ENCODE assay signal across 17 cellular contexts in the genomic region with DNA sequence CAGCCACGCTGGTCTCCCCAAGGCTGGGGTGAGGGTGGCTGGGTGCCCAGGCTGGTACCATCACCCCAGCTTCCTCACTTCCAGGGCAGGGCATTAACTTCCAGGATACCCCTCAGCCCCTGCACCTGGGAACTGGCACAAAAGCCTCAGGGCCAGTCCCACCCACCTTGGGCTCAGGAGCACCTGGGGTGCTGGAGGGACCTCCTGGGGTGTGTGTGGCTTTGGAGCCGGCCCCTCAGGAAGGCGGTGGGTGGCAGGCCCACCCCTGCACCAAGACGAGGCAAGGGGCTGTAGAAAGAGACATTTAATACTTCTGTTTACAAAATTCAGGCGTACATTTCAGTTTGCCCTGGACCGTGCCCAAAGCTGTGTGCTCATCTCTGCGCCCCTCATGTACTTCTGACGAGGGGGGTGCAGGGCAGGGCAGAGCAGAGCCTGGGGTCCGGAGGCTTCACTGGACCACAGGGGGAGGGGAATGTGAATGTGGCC. TPM values are rescaled to one million over a fixed set of nuclear protein-coding genes. Genes with fewer than 3 reads are reported as not detected.
DNase-seq lines count a peak whose midpoint lies in the region; ATAC-seq, FAIRE-seq and TF ChIP-seq lines count a peak whose summit lies in the region.
"Had no signal": no experiment of that assay in that cellular context is flagged by ENCODE, and none has a peak within 500 bp of the region (broad histone marks: within the 10 kb centered on the region; RNA-seq: fewer than 3 reads in every experiment).

No MANE protein-coding gene starts in this region.

- DNase-seq in activated T-cell treated with anti-CD3 and anti-CD28 coated beads, Interleukin-2, amount 50 U/mL, for 24 hours: no peak
- DNase-seq in activated T-cell treated with anti-CD3 and anti-CD28 coated beads, Interleukin-2, amount 50 U/mL, for 72 hours: no peak
- no peak for DNase-seq in H1 (ENCODE audit: low read depth in 1 of 2, low spot score in 2 of 2)
- no peak for DNase-seq in prostate gland (ENCODE audit: low spot score)
- no peak for DNase-seq in kidney glomerular epithelial cell (lab: John Stamatoyannopoulos, UW)
- DNase-seq: CD4-positive, alpha-beta memory T cell; gastrocnemius medialis; HCEC 1CT; Kasumi-1; mammary epithelial cell; NCI-H1417 treated with DMSO at 0.1 percent for 48 hours; NCI-H226; small intestine; stomach had no signal

- no peaks in the 10 kb centered on the region for H3K27me3 ChIP-seq in H1 (replicated peaks in 1 of 4; ENCODE audit: control insufficient read depth in 3 of 4, extremely low read depth in 1 of 4, insufficient read depth in 3 of 4, low read length in 3 of 4)
- H3K27me3 ChIP-seq in prostate gland (replicated peaks; ENCODE audit: insufficient read depth): no peaks in the 10 kb centered on the region
- H3K27me3 ChIP-seq: gastrocnemius medialis, stomach had no signal

- H3K4me3 ChIP-seq in H1 (ENCODE audit: extremely low read depth in 1 of 4, insufficient read depth in 2 of 4, low read depth in 3 of 4, low read length in 4 of 4) (no peak overlapping the region), prostate gland (no peak overlapping the region)
- H3K4me3 ChIP-seq: A549, gastrocnemius medialis, stomach had no signal

- peaks cover 0 to 12% (median 2%) of the 10 kb centered on the region in 4 experiments; a peak in 2 of 7 replicates for H3K4me1 ChIP-seq in H1 (replicated peaks in 1 of 4; ENCODE audit: control insufficient read depth in 3 of 4, insufficient read depth in 4 of 4, low read length in 3 of 4)
- H3K4me1 ChIP-seq in prostate gland (replicated peaks): no peaks in the 10 kb centered on the region
- H3K4me1 ChIP-seq: gastrocnemius medialis had no signal

- CTCF ChIA-PET in H1 (lab: Charles Lee; ENCODE audit: partially characterized antibody): interaction anchor here (0.6 to 2.0 kb wide), 6 partner anchors 28 to 164 kb away, joined by 3 to 4 read pairs (median 4); no protein-coding TSS in a partner anchor

- TF ChIP-seq POLR2A in H1 (IDR thresholded peaks at IDR 0.05; ENCODE audit: control extremely low read depth in 1 of 2, low read depth in 2 of 2, low read length in 2 of 2) (no peak), prostate gland (IDR thresholded peaks at IDR 0.05) (no peak)

- no peak overlapping the region for H2BK15ac ChIP-seq in H1 (ENCODE audit: low read length)

- H3K9ac ChIP-seq in H1 (replicated peaks in 1 of 4; ENCODE audit: extremely low read depth in 1 of 4, low read depth in 3 of 4, low read length in 3 of 4): no peak overlapping the region

- H3K36me3 Mint-ChIP-seq in activated T-cell treated with anti-CD3 and anti-CD28 coated beads, Interleukin-2, amount 50 U/mL, for 24 hours (ENCODE audit: low read depth): peaks cover 65% of the 10 kb centered on the region
- peaks cover 0 to 5% of the 10 kb centered on the region in 2 donors for H3K36me3 Mint-ChIP-seq in activated T-cell treated with anti-CD3 and anti-CD28 coated beads, Interleukin-2, amount 50 U/mL, for 72 hours (ENCODE audit: insufficient read depth in 2 of 2)

- H3K9me3 Mint-ChIP-seq in activated T-cell treated with anti-CD3 and anti-CD28 coated beads, Interleukin-2, amount 50 U/mL, for 24 hours: no peaks in the 10 kb centered on the region
- no peaks in the 10 kb centered on the region for H3K9me3 Mint-ChIP-seq in activated T-cell treated with anti-CD3 and anti-CD28 coated beads, Interleukin-2, amount 50 U/mL, for 72 hours
- H3K9me3 Mint-ChIP-seq: activated naive CD4-positive, alpha-beta T cell treated with anti-CD3 and anti-CD28 coated beads, Interleukin-2, amount 50 U/mL, for 24 hours had no signal

- no peaks in the 10 kb centered on the region for H3K23me2 ChIP-seq in H1 (ENCODE audit: low read depth, low read length)

- no peak overlapping the region for H3K18ac ChIP-seq in H1 (ENCODE audit: extremely low read depth, low read length)

- H2BK20ac ChIP-seq in H1 (ENCODE audit: low read length): no peak overlapping the region

- H3K27ac Mint-ChIP-seq in activated T-cell treated with anti-CD3 and anti-CD28 coated beads, Interleukin-2, amount 50 U/mL, for 24 hours: peak overlapping the region; percentile 57
- H3K27ac Mint-ChIP-seq in activated T-cell treated with anti-CD3 and anti-CD28 coated beads, Interleukin-2, amount 50 U/mL, for 72 hours: no peak overlapping the region
- H3K27ac Mint-ChIP-seq: activated naive CD4-positive, alpha-beta T cell treated with anti-CD3 and anti-CD28 coated beads, Interleukin-2, amount 50 U/mL, for 24 hours had no signal

- TF ChIP-seq RAD21 in H1 (IDR thresholded peaks at IDR 0.05 in 1 of 2, conservative IDR thresholded peaks at IDR 0.05 in 1 of 2; ENCODE audit: low read depth in 2 of 2, low read length in 2 of 2): no peak

- 97% methylated on average over 9 of the region's 9 CpGs; no CpG with 5 or more reads in 1 of the 2 experiments for WGBS in H1 (ENCODE audit: extremely low coverage in 1 of 2, insufficient coverage in 1 of 2, insufficient read length in 1 of 2, insufficient replicate concordance in 2 of 2, low coverage in 1 of 2, low lambda C conversion rate in 2 of 2, missing lambda C conversion rate in 1 of 2), 2 experiments
- 48% methylated on average over 9 of the region's 9 CpGs for WGBS in prostate gland

- no peak overlapping the region for H2BK120ac ChIP-seq in H1 (replicated peaks; ENCODE audit: low read depth, low read length)

- POLR2A ChIA-PET in H1 (lab: Charles Lee; ENCODE audit: partially characterized antibody): interaction anchor here (0.6 to 13.0 kb wide), 7 partner anchors 8 to 122 kb away, joined by 3 to 72 read pairs (median 4); a partner anchor contains a TSS

- H3K4me1 Mint-ChIP-seq in activated T-cell treated with anti-CD3 and anti-CD28 coated beads, Interleukin-2, amount 50 U/mL, for 24 hours (ENCODE audit: low read depth): no peaks in the 10 kb centered on the region
- H3K4me1 Mint-ChIP-seq in activated T-cell treated with anti-CD3 and anti-CD28 coated beads, Interleukin-2, amount 50 U/mL, for 72 hours (ENCODE audit: low read depth): no peaks in the 10 kb centered on the region
- H3K4me1 Mint-ChIP-seq: activated naive CD4-positive, alpha-beta T cell treated with anti-CD3 and anti-CD28 coated beads, Interleukin-2, amount 50 U/mL, for 24 hours had no signal

- H3K27ac ChIP-seq in H1 (ENCODE audit: low read depth, low read length): no peak overlapping the region; the same call in 1 of the 2 replicates
- H3K27ac ChIP-seq in prostate gland: peak overlapping the region; percentile 36 to 55
- H3K27ac ChIP-seq: gastrocnemius medialis had no signal

- H2AFZ ChIP-seq in H1 (ENCODE audit: low read length): no peak overlapping the region

- H3K14ac ChIP-seq in H1 (ENCODE audit: insufficient read length): no peak overlapping the region

- H2BK5ac ChIP-seq in H1 (ENCODE audit: low read depth, low read length): peak overlapping the region; percentile 52; the same call in 1 of the 2 replicates

- H3K27me3 Mint-ChIP-seq in activated T-cell treated with anti-CD3 and anti-CD28 coated beads, Interleukin-2, amount 50 U/mL, for 24 hours: no peaks in the 10 kb centered on the region
- no peaks in the 10 kb centered on the region for H3K27me3 Mint-ChIP-seq in activated T-cell treated with anti-CD3 and anti-CD28 coated beads, Interleukin-2, amount 50 U/mL, for 72 hours (ENCODE audit: low read depth)
- H3K27me3 Mint-ChIP-seq: activated naive CD4-positive, alpha-beta T cell treated with anti-CD3 and anti-CD28 coated beads, Interleukin-2, amount 50 U/mL, for 24 hours; CD4-positive, alpha-beta memory T cell had no signal

- H4K8ac ChIP-seq in H1 (ENCODE audit: extremely low read depth, insufficient read depth, low read length): no peak overlapping the region

- H3K4ac ChIP-seq in H1 (replicated peaks; ENCODE audit: insufficient read length, low read depth, low read length): no peak overlapping the region

- no peak overlapping the region for H2BK12ac ChIP-seq in H1 (ENCODE audit: low read depth, low read length)

- H3K4me3 Mint-ChIP-seq in activated T-cell treated with anti-CD3 and anti-CD28 coated beads, Interleukin-2, amount 50 U/mL, for 24 hours: no peak overlapping the region
- no peak overlapping the region for H3K4me3 Mint-ChIP-seq in activated T-cell treated with anti-CD3 and anti-CD28 coated beads, Interleukin-2, amount 50 U/mL, for 72 hours
- H3K4me3 Mint-ChIP-seq: activated naive CD4-positive, alpha-beta T cell treated with anti-CD3 and anti-CD28 coated beads, Interleukin-2, amount 50 U/mL, for 24 hours; CD4-positive, alpha-beta memory T cell had no signal

- H4K91ac ChIP-seq in H1 (replicated peaks; ENCODE audit: insufficient read length, low read length): no peak overlapping the region

- no peaks in the 10 kb centered on the region for H3K79me2 ChIP-seq in H1 (ENCODE audit: control insufficient read depth in 1 of 2, insufficient read depth in 2 of 2, low read length in 2 of 2)

- H4K20me1 ChIP-seq in H1 (replicated peaks in 1 of 2; ENCODE audit: control insufficient read depth in 1 of 2, insufficient read depth in 2 of 2, low read length in 2 of 2): peaks cover 4 to 17% of the 10 kb centered on the region in 2 experiments

- peaks cover 3 to 16% (median 12%) of the 10 kb centered on the region in 4 experiments; a peak in 6 of 8 replicates for H3K36me3 ChIP-seq in H1 (ENCODE audit: control insufficient read depth in 2 of 4, insufficient read depth in 4 of 4, low read length in 3 of 4)
- peaks cover 0 to 28% of the 10 kb centered on the region in 2 donors for H3K36me3 ChIP-seq in prostate gland

- H3K56ac ChIP-seq in H1 (replicated peaks; ENCODE audit: insufficient read length, low read depth, low read length): no peak overlapping the region

- H3K23ac ChIP-seq in H1 (ENCODE audit: insufficient read length): no peak overlapping the region

- no peak for FAIRE-seq in H1 (lab: Jason Lieb, UNC)
- FAIRE-seq: A549, small intestine had no signal

- intact Hi-C loops in prostate gland (cut with DNase I): no loop called here

- no peak for TF ChIP-seq CTCF in H1 (IDR thresholded peaks at IDR 0.05; ENCODE audit: control extremely low read depth in 1 of 3, insufficient read depth in 1 of 3, low read depth in 1 of 3, low read length in 3 of 3)
- no peak for TF ChIP-seq CTCF in prostate gland (IDR thresholded peaks at IDR 0.05)

- no peak for ATAC-seq in activated T-cell treated with anti-CD3 and anti-CD28 coated beads, Interleukin-2, amount 50 U/mL, for 72 hours (replicated peaks in 1 of 2)
- ATAC-seq in SK-N-SH treated with all-trans-retinoic acid at 6 μM for 48 hours: no peak
- ATAC-seq: gastrocnemius medialis had no signal

- no peak for TF ChIP-seq EP300 in H1 (IDR thresholded peaks at IDR 0.05; ENCODE audit: borderline replicate concordance in 1 of 2, low read depth in 2 of 2, low read length in 2 of 2)

- H3K4me2 ChIP-seq in H1 (ENCODE audit: insufficient read depth in 1 of 2, low read depth in 2 of 2, low read length in 2 of 2): no peak overlapping the region
- H3K4me2 ChIP-seq: A549 had no signal

- no peak overlapping the region for H2AK5ac ChIP-seq in H1 (ENCODE audit: low read depth, low read length)

- H3K9me3 ChIP-seq in H1 (ENCODE audit: insufficient read depth in 2 of 2, low read depth in 1 of 2, low read length in 1 of 2): no peaks in the 10 kb centered on the region
- no peaks in the 10 kb centered on the region for H3K9me3 ChIP-seq in prostate gland
- H3K9me3 ChIP-seq: A549, gastrocnemius medialis, stomach had no signal

- no peak overlapping the region for H4K5ac ChIP-seq in H1 (ENCODE audit: insufficient read length, low read depth, low read length)

- H3K79me1 ChIP-seq in H1 (ENCODE audit: low read depth, low read length): no peaks in the 10 kb centered on the region

RNA-seq across cellular contexts. Expression of a gene that starts 16.8 kb away (rescaled TPM):
- total RNA-seq in activated T-cell treated with anti-CD3 and anti-CD28 coated beads, Interleukin-2, amount 50 U/mL, for 72 hours: 10 to 100 TPM in 1 of 2 donors, 1 to 10 TPM in 1; 9.7 to 10.3 TPM
- total RNA-seq in H1 (2021; fragmentation: NEBNext Ultra II Directional; extraction: Animal tissue kit (Norgen Biotek cat#: 25700)): 24.2 and 27.7 TPM in 2 replicates
- polyA plus RNA-seq in H1 (2011; rRNA removed): 22.9 and 31.6 TPM in 2 replicates
- polyA plus RNA-seq in H1 (2011; cell fraction: cytosol; rRNA removed): 25.7 TPM
- polyA plus RNA-seq in H1 (2011; cell fraction: nucleus; rRNA removed): 32.1 TPM
- 15.1 to 38.3 TPM (median 35.6 TPM) in 4 replicates for polyA plus RNA-seq in H1 (2012, experiment 1 of 2)
- polyA plus RNA-seq in H1 (2012, experiment 2 of 2): 21.6 TPM
- polyA plus RNA-seq in H1 (2013, experiment 1 of 2): 15.0 TPM
- 12.4 TPM for polyA plus RNA-seq in H1 (2013, experiment 2 of 2)
- 10.8 and 12.6 TPM in 2 replicates for polyA minus RNA-seq in H1 (2011; rRNA and poly(A)+ RNA removed)
- polyA minus RNA-seq in H1 (2011; cell fraction: cytosol; rRNA and poly(A)+ RNA removed): 13.0 TPM
- 15.3 TPM for polyA minus RNA-seq in H1 (2011; cell fraction: nucleus; rRNA and poly(A)+ RNA removed)
- 10 to 100 TPM; 12.5 to 18.2 TPM for total RNA-seq in prostate gland

RNA-seq across cellular contexts. Expression of a gene that starts 21.5 kb away (rescaled TPM):
- total RNA-seq in activated T-cell treated with anti-CD3 and anti-CD28 coated beads, Interleukin-2, amount 50 U/mL, for 72 hours: 10 to 100 TPM in 1 of 2 donors, 1 to 10 TPM in 1; 8.3 to 10.0 TPM
- 15.3 and 18.1 TPM in 2 replicates for total RNA-seq in H1 (2021; fragmentation: NEBNext Ultra II Directional; extraction: Animal tissue kit (Norgen Biotek cat#: 25700))
- 33.6 and 37.3 TPM in 2 replicates for polyA plus RNA-seq in H1 (2011; rRNA removed)
- 39.4 TPM for polyA plus RNA-seq in H1 (2011; cell fraction: cytosol; rRNA removed)
- polyA plus RNA-seq in H1 (2011; cell fraction: nucleus; rRNA removed): 33.5 TPM
- polyA plus RNA-seq in H1 (2012, experiment 1 of 2): 21.5 to 32.2 TPM (median 25.1 TPM) in 4 replicates
- 30.2 TPM for polyA plus RNA-seq in H1 (2012, experiment 2 of 2)
- 18.5 TPM for polyA plus RNA-seq in H1 (2013, experiment 1 of 2)
- 19.0 TPM for polyA plus RNA-seq in H1 (2013, experiment 2 of 2)
- 11.4 and 11.9 TPM in 2 replicates for polyA minus RNA-seq in H1 (2011; rRNA and poly(A)+ RNA removed)
- 12.0 TPM for polyA minus RNA-seq in H1 (2011; cell fraction: cytosol; rRNA and poly(A)+ RNA removed)
- polyA minus RNA-seq in H1 (2011; cell fraction: nucleus; rRNA and poly(A)+ RNA removed): 8.0 TPM
- total RNA-seq in prostate gland: 100 to 1,000 TPM in 1 of 2 donors, 10 to 100 TPM in 1; 47.9 to 107 TPM

RNA-seq across cellular contexts. Expression of a gene that starts 40.2 kb away (rescaled TPM):
- total RNA-seq in activated T-cell treated with anti-CD3 and anti-CD28 coated beads, Interleukin-2, amount 50 U/mL, for 72 hours: 10 to 100 TPM; 40.6 TPM
- total RNA-seq in H1 (2021; fragmentation: NEBNext Ultra II Directional; extraction: Animal tissue kit (Norgen Biotek cat#: 25700)): 102 TPM in 2 replicates
- 81.5 and 120 TPM in 2 replicates for polyA plus RNA-seq in H1 (2011; rRNA removed)
- polyA plus RNA-seq in H1 (2011; cell fraction: cytosol; rRNA removed): 72.0 TPM
- 90.4 TPM for polyA plus RNA-seq in H1 (2011; cell fraction: nucleus; rRNA removed)
- 57.4 to 81.4 TPM (median 79.5 TPM) in 4 replicates for polyA plus RNA-seq in H1 (2012, experiment 1 of 2)
- 84.4 TPM for polyA plus RNA-seq in H1 (2012, experiment 2 of 2)
- polyA plus RNA-seq in H1 (2013, experiment 1 of 2): 86.5 TPM
- polyA plus RNA-seq in H1 (2013, experiment 2 of 2): 87.7 TPM
- 18.0 and 18.8 TPM in 2 replicates for polyA minus RNA-seq in H1 (2011; rRNA and poly(A)+ RNA removed)
- 40.1 TPM for polyA minus RNA-seq in H1 (2011; cell fraction: cytosol; rRNA and poly(A)+ RNA removed)
- polyA minus RNA-seq in H1 (2011; cell fraction: nucleus; rRNA and poly(A)+ RNA removed): 27.2 TPM
- total RNA-seq in prostate gland: 10 to 100 TPM; 35.4 to 54.7 TPM

RNA-seq across cellular contexts. Expression of a gene that starts 42.3 kb away (rescaled TPM):
- 10 to 100 TPM; 74.0 to 79.7 TPM for total RNA-seq in activated T-cell treated with anti-CD3 and anti-CD28 coated beads, Interleukin-2, amount 50 U/mL, for 72 hours
- 146 and 147 TPM in 2 replicates for total RNA-seq in H1 (2021; fragmentation: NEBNext Ultra II Directional; extraction: Animal tissue kit (Norgen Biotek cat#: 25700))
- polyA plus RNA-seq in H1 (2011; rRNA removed): 122 and 190 TPM in 2 replicates
- 126 TPM for polyA plus RNA-seq in H1 (2011; cell fraction: cytosol; rRNA removed)
- polyA plus RNA-seq in H1 (2011; cell fraction: nucleus; rRNA removed): 306 TPM
- 88.0 to 134 TPM (median 124 TPM) in 4 replicates for polyA plus RNA-seq in H1 (2012, experiment 1 of 2)
- 49.9 TPM for polyA plus RNA-seq in H1 (2012, experiment 2 of 2)
- 98.3 TPM for polyA plus RNA-seq in H1 (2013, experiment 1 of 2)
- polyA plus RNA-seq in H1 (2013, experiment 2 of 2): 96.0 TPM
- polyA minus RNA-seq in H1 (2011; rRNA and poly(A)+ RNA removed): 58.2 and 63.1 TPM in 2 replicates
- 94.8 TPM for polyA minus RNA-seq in H1 (2011; cell fraction: cytosol; rRNA and poly(A)+ RNA removed)
- 110 TPM for polyA minus RNA-seq in H1 (2011; cell fraction: nucleus; rRNA and poly(A)+ RNA removed)
- 10 to 100 TPM; 13.0 to 18.1 TPM for total RNA-seq in prostate gland

RNA-seq across cellular contexts. Expression of a gene that starts 55.7 kb away (rescaled TPM):
- 10 to 100 TPM; 17.1 to 22.8 TPM for total RNA-seq in activated T-cell treated with anti-CD3 and anti-CD28 coated beads, Interleukin-2, amount 50 U/mL, for 72 hours
- total RNA-seq in H1 (2021; fragmentation: NEBNext Ultra II Directional; extraction: Animal tissue kit (Norgen Biotek cat#: 25700)): 54.8 and 58.8 TPM in 2 replicates
- 181 and 194 TPM in 2 replicates for polyA plus RNA-seq in H1 (2011; rRNA removed)
- polyA plus RNA-seq in H1 (2011; cell fraction: cytosol; rRNA removed): 135 TPM
- polyA plus RNA-seq in H1 (2011; cell fraction: nucleus; rRNA removed): 150 TPM
- 50.5 to 86.8 TPM (median 84.0 TPM) in 4 replicates for polyA plus RNA-seq in H1 (2012, experiment 1 of 2)
- 95.6 TPM for polyA plus RNA-seq in H1 (2012, experiment 2 of 2)
- 46.1 TPM for polyA plus RNA-seq in H1 (2013, experiment 1 of 2)
- polyA plus RNA-seq in H1 (2013, experiment 2 of 2): 42.6 TPM
- polyA minus RNA-seq in H1 (2011; rRNA and poly(A)+ RNA removed): 26.0 and 38.0 TPM in 2 replicates
- polyA minus RNA-seq in H1 (2011; cell fraction: cytosol; rRNA and poly(A)+ RNA removed): 40.8 TPM
- 25.0 TPM for polyA minus RNA-seq in H1 (2011; cell fraction: nucleus; rRNA and poly(A)+ RNA removed)
- total RNA-seq in prostate gland: 1 to 10 TPM in 1 of 2 donors, not detected in 1; 6.4 TPM
- total RNA-seq: gastrocnemius medialis had no signal
